ENCODE assay signal across 23 cellular contexts in the genomic region with DNA sequence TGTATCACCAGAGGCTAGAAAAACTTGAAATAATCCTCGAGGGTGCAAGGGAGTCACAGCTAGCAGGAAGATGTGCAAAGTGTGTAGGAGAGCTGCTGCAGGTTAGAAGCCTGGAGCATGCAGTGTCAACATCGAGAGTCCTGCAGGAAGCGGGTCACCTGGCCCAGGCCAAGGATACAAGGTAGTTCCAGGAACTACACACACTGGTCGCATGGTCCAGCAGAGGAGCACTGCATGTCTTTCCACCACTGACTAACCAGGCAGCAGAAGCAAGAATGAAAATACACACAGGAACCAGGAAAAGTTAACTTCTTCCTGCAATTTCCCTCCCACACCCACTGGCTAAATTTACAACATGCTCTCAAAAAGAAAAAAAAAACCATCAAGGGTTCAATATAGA.
"Had no signal": no experiment of that assay in that cellular context is flagged by ENCODE, and none has a peak within 500 bp of the region (broad histone marks: within the 10 kb centered on the region; RNA-seq: fewer than 3 reads in every experiment).

No MANE protein-coding gene starts in this region.

- DNase-seq: activated CD4-positive, alpha-beta T cell treated with anti-CD3 and anti-CD28 coated beads for 48 hours; activated CD4-positive, CD25-positive, alpha-beta regulatory T cell; activated CD8-positive, alpha-beta memory T cell treated with anti-CD3 and anti-CD28 coated beads, Interleukin-2, amount 50 U/mL, for 48 hours; activated CD8-positive, alpha-beta T cell treated with anti-CD3 and anti-CD28 coated beads for 36 hours; activated effector memory CD4-positive, alpha-beta T cell treated with anti-CD3 and anti-CD28 coated beads, Interleukin-2, amount 50 U/mL, for 16 hours; activated naive CD4-positive, alpha-beta T cell treated with anti-CD3 and anti-CD28 coated beads, Interleukin-2, amount 50 U/mL, for 16 hours; activated T-cell treated with anti-CD3 and anti-CD28 coated beads, Interleukin-2, amount 50 U/mL, for 72 hours; brain microvascular endothelial cell; central memory CD4-positive, alpha-beta T cell; erythroblast; foreskin melanocyte; left ventricle myocardium superior; mesendoderm; naive thymus-derived CD8-positive, alpha-beta T cell; sigmoid colon; stimulated activated CD4-positive, alpha-beta T cell treated with anti-CD3 and anti-CD28 coated beads, Interleukin-4, amount 100 ng/mL, for 4 hours; stimulated activated naive B cell treated with anti-CD40 and anti-IgM and Interleukin-4, amounts not matched to agents 10 μg/mL and 1 μg/mL and 100 μg/mL, for 72 hours; T-helper 2 cell; upper lobe of right lung had no signal

- H3K36me3 ChIP-seq: brain microvascular endothelial cell, neutrophil, sigmoid colon, thoracic aorta, upper lobe of right lung had no signal

- H2AFZ ChIP-seq: parathyroid adenoma had no signal

- ATAC-seq: activated CD8-positive, alpha-beta T cell treated with anti-CD3 and anti-CD28 coated beads for 36 hours; activated T-cell treated with anti-CD3 and anti-CD28 coated beads, Interleukin-2, amount 50 U/mL, for 72 hours; left ventricle myocardium superior; naive thymus-derived CD8-positive, alpha-beta T cell; upper lobe of right lung had no signal

- FAIRE-seq: TTC549 had no signal

- H3K9ac ChIP-seq: parathyroid adenoma had no signal

- H3K9me3 ChIP-seq: neutrophil, sigmoid colon, thoracic aorta, upper lobe of right lung had no signal

- H3K79me2 ChIP-seq: parathyroid adenoma had no signal

- H3K4me3 ChIP-seq: sigmoid colon, thoracic aorta, upper lobe of right lung had no signal

- H3K27ac ChIP-seq: brain microvascular endothelial cell, neutrophil, parathyroid adenoma, sigmoid colon, thoracic aorta, upper lobe of right lung had no signal

- H3K4me1 ChIP-seq: parathyroid adenoma, sigmoid colon, upper lobe of right lung had no signal
